Comparison of ENCODE assay signal across 1 cellular context in the genomic region with DNA sequence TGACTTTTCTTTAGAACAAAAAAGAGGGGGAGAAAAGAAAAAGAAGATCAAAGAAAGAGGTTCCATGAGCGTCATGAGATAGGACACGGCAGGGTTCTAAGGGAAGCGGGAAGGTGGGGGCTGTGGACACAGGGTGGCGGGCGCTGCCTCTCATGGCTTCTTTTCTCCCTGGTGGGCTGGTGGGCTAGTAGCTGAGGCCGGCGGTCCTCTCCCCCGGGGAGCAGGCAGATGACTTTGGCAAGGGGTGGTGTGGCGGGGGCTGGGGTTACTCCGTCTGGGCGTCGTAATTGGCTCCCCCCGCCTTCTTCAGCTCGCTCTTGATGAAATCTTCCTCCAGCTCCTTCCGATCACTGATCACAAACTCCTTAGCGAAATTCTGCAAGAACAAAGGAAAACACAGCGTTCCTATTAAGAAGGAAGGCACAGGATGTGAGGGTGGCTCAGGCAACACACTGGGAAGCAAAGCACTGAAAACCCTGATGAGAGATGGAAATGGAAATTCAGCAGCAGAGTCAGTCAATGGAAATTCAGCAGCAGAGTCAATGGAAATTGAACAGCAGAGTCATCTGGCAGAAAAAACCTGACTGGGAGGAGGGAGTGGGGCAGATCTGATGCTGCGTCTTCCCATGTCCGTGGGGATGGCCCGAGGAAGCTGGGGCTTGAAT.
TF ChIP-seq lines count a peak whose summit lies in the region.

No MANE protein-coding gene starts in this region.

TF ChIP-seq in HepG2, 621 proteins besides CTCF, POLR2A, EP300 and RAD21:
- no peak for TF ChIP-seq CHD4 (IDR thresholded peaks at IDR 0.05; ENCODE audit: borderline replicate concordance, low read length)
- no peak for TF ChIP-seq ZNF251 (CRISPR knock-in tag; IDR thresholded peaks at IDR 0.05)
- no peak for TF ChIP-seq GMEB2 (CRISPR knock-in tag; IDR thresholded peaks at IDR 0.05; ENCODE audit: low read depth)
- no peak for TF ChIP-seq PITX1 (CRISPR knock-in tag; IDR thresholded peaks at IDR 0.05)
- TF ChIP-seq KDM2A (CRISPR knock-in tag; IDR thresholded peaks at IDR 0.05; ENCODE audit: borderline replicate concordance, low read depth): no peak
